ENCODE assay signal across 31 cellular contexts in genomic region chr19:35732540-35733179, GRCh38. TPM values are rescaled to one million over a fixed set of nuclear protein-coding genes. Genes with fewer than 3 reads are reported as not detected.
A peak's percentile ranks its signal among the peaks of the same experiment; 100 is the strongest.
DNase-seq lines count a peak whose midpoint lies in the region; ATAC-seq and TF ChIP-seq lines count a peak whose summit lies in the region.
"Had no signal": no experiment of that assay in that cellular context is flagged by ENCODE, and none has a peak within 500 bp of the region (broad histone marks: within the 10 kb centered on the region; RNA-seq: fewer than 3 reads in every experiment).

No MANE protein-coding gene starts in this region.

- H3K27ac ChIP-seq in RWPE1, result peak overlapping the region; percentile 32; the same call in 1 of the 2 replicates
- H3K27ac ChIP-seq: A549, C4-2B, HL-60, SK-N-MC had no signal

- no peak overlapping the region for H3K4me3 Mint-ChIP-seq in stimulated activated naive CD8-positive, alpha-beta T cell treated with anti-CD3 and anti-CD28 coated beads, Interleukin-15, amount 100 ng/mL, for 72 hours
- H3K4me3 Mint-ChIP-seq in stimulated activated naive B cell treated with anti-CD40 and anti-IgM and Interleukin-4, amounts not matched to agents 10 μg/mL and 1 μg/mL and 100 μg/mL, for 72 hours, result no peak overlapping the region
- H3K4me3 Mint-ChIP-seq in osteocyte (ENCODE audit: unreplicated experiment), result no peak overlapping the region
- H3K4me3 Mint-ChIP-seq: CD8-positive, alpha-beta T cell had no signal

- CTCF ChIA-PET in RWPE1 (lab: Yijun Ruan, JAX), result no interaction called here

- TF ChIP-seq CTCF in RWPE1 (conservative IDR thresholded peaks at IDR 0.05; ENCODE audit: low read depth) (no peak), osteocyte (IDR thresholded peaks at IDR 0.05) (no peak)

- H3K4me1 Mint-ChIP-seq in stimulated activated naive CD8-positive, alpha-beta T cell treated with anti-CD3 and anti-CD28 coated beads, Interleukin-15, amount 100 ng/mL, for 72 hours, result peaks cover 36% of the 10 kb centered on the region
- peaks cover 23 to 41% of the 10 kb centered on the region in 2 donors for H3K4me1 Mint-ChIP-seq in stimulated activated naive B cell treated with anti-CD40 and anti-IgM and Interleukin-4, amounts not matched to agents 10 μg/mL and 1 μg/mL and 100 μg/mL, for 72 hours
- H3K4me1 Mint-ChIP-seq in osteocyte (ENCODE audit: unreplicated experiment), result no peaks in the 10 kb centered on the region

- H3K27ac Mint-ChIP-seq in stimulated activated naive CD8-positive, alpha-beta T cell treated with anti-CD3 and anti-CD28 coated beads, Interleukin-15, amount 100 ng/mL, for 72 hours, result peak overlapping the region in 1 of 2 donors; percentile 81
- H3K27ac Mint-ChIP-seq in stimulated activated naive B cell treated with anti-CD40 and anti-IgM and Interleukin-4, amounts not matched to agents 10 μg/mL and 1 μg/mL and 100 μg/mL, for 72 hours, result peak overlapping the region; percentile 68
- H3K27ac Mint-ChIP-seq in osteocyte (ENCODE audit: unreplicated experiment), result no peak overlapping the region

- H3K36me3 Mint-ChIP-seq in stimulated activated naive B cell treated with anti-CD40 and anti-IgM and Interleukin-4, amounts not matched to agents 10 μg/mL and 1 μg/mL and 100 μg/mL, for 72 hours, result peaks cover 75 to 81% of the 10 kb centered on the region in 2 donors
- H3K36me3 Mint-ChIP-seq in osteocyte (ENCODE audit: unreplicated experiment), result peaks cover 62% of the 10 kb centered on the region

- peak; percentile 5 for ATAC-seq in stimulated activated naive CD8-positive, alpha-beta T cell treated with anti-CD3 and anti-CD28 coated beads, Interleukin-15, amount 100 ng/mL, for 72 hours
- no peak for ATAC-seq in stimulated activated naive CD8-positive, alpha-beta T cell treated with anti-CD3 and anti-CD28 coated beads, Interleukin-15, Interleukin-2, amounts not matched to agents 100 U/mL and 50 U/mL, for 24 hours
- no peak for ATAC-seq in stimulated activated naive B cell treated with anti-CD40 and anti-IgM and Interleukin-4, amounts not matched to agents 10 μg/mL and 1 μg/mL and 100 μg/mL, for 72 hours (replicated peaks)
- ATAC-seq in HG03439 (IDR thresholded peaks at IDR 0.05; ENCODE audit: unreplicated experiment), result no peak
- ATAC-seq: A549; CD8-positive, alpha-beta T cell had no signal

- no peak for DNase-seq in stimulated activated naive CD8-positive, alpha-beta T cell treated with anti-CD3 and anti-CD28 coated beads, Interleukin-15, amount 100 ng/mL, for 72 hours
- DNase-seq in stimulated activated naive CD8-positive, alpha-beta T cell treated with anti-CD3 and anti-CD28 coated beads, Interleukin-15, Interleukin-2, amounts not matched to agents 100 U/mL and 50 U/mL, for 24 hours, result no peak
- DNase-seq in RWPE1 (ENCODE audit: low spot score) (no peak), iPS-NIHi11 (ENCODE audit: low spot score) (peak; percentile 17), osteocyte (ENCODE audit: extremely low spot score, unreplicated experiment) (no peak), NCI-H2196 treated with DMSO at 0.1 percent for 48 hours (lab: John Stamatoyannopoulos, UW; ENCODE audit: unreplicated experiment) (no peak)
- DNase-seq in stimulated activated naive B cell treated with anti-CD40 and anti-IgM and Interleukin-4, amounts not matched to agents 10 μg/mL and 1 μg/mL and 100 μg/mL, for 72 hours, result no peak
- DNase-seq: Caco-2; DMS 273 treated with DMSO at 0.1 percent for 48 hours; DMS79 treated with DMSO at 0.1 percent for 48 hours; GF-D8; HCEC 1CT; Karpas-422; MV-4-11; NCI-H1105 treated with DMSO at 0.1 percent for 48 hours; NCI-H146; NCI-H1930; NCI-H2107; NCI-H446 treated with DMSO at 0.1 percent for 48 hours; NCI-H526; NCI-H82; NK-92 treated with Interleukin-12 subunit alpha and Interleukin-12 subunit beta, amount 100 ng/mL, for 24 hours; RPMI8226; SHP77 treated with DMSO at 0.1 percent for 48 hours; SW 1271 had no signal

- H3K27me3 Mint-ChIP-seq in stimulated activated naive CD8-positive, alpha-beta T cell treated with anti-CD3 and anti-CD28 coated beads, Interleukin-15, amount 100 ng/mL, for 72 hours, result no peaks in the 10 kb centered on the region
- H3K27me3 Mint-ChIP-seq in stimulated activated naive B cell treated with anti-CD40 and anti-IgM and Interleukin-4, amounts not matched to agents 10 μg/mL and 1 μg/mL and 100 μg/mL, for 72 hours, result no peaks in the 10 kb centered on the region
- no peaks in the 10 kb centered on the region for H3K27me3 Mint-ChIP-seq in osteocyte (ENCODE audit: unreplicated experiment)

- H3K9me3 Mint-ChIP-seq in stimulated activated naive CD8-positive, alpha-beta T cell treated with anti-CD3 and anti-CD28 coated beads, Interleukin-15, amount 100 ng/mL, for 72 hours, result no peaks in the 10 kb centered on the region
- no peaks in the 10 kb centered on the region for H3K9me3 Mint-ChIP-seq in stimulated activated naive B cell treated with anti-CD40 and anti-IgM and Interleukin-4, amounts not matched to agents 10 μg/mL and 1 μg/mL and 100 μg/mL, for 72 hours
- H3K9me3 Mint-ChIP-seq in osteocyte (ENCODE audit: unreplicated experiment), result no peaks in the 10 kb centered on the region
- H3K9me3 Mint-ChIP-seq: CD8-positive, alpha-beta T cell had no signal

- POLR2A ChIA-PET in RWPE1 (lab: Yijun Ruan, JAX; ENCODE audit: low non-redundant PET), result interaction anchor here (0.6 kb wide), 1 partner anchor 11 kb away, joined by 6 read pairs; no protein-coding TSS in a partner anchor

RNA-seq across cellular contexts. Expression of gene IGFLR1, which starts 9.6 kb away (rescaled TPM):
- total RNA-seq in osteocyte, result 2.3 and 3.1 TPM in 2 replicates

RNA-seq across cellular contexts. Expression of gene U2AF1L4, which starts 12.6 kb away (rescaled TPM):
- total RNA-seq in osteocyte, result 35.9 and 44.9 TPM in 2 replicates

RNA-seq across cellular contexts. Expression of gene PSENEN, which starts 12.8 kb away (rescaled TPM):
- 71.4 and 72.6 TPM in 2 replicates for total RNA-seq in osteocyte

RNA-seq across cellular contexts. Expression of gene KMT2B, which starts 14.9 kb away (rescaled TPM):
- 45.1 and 45.3 TPM in 2 replicates for total RNA-seq in osteocyte

RNA-seq across cellular contexts. Expression of gene LIN37, which starts 15.7 kb away (rescaled TPM):
- 14.1 and 15.7 TPM in 2 replicates for total RNA-seq in osteocyte
